Comparison of ENCODE assay signal across 8 cellular contexts in the genomic region with DNA sequence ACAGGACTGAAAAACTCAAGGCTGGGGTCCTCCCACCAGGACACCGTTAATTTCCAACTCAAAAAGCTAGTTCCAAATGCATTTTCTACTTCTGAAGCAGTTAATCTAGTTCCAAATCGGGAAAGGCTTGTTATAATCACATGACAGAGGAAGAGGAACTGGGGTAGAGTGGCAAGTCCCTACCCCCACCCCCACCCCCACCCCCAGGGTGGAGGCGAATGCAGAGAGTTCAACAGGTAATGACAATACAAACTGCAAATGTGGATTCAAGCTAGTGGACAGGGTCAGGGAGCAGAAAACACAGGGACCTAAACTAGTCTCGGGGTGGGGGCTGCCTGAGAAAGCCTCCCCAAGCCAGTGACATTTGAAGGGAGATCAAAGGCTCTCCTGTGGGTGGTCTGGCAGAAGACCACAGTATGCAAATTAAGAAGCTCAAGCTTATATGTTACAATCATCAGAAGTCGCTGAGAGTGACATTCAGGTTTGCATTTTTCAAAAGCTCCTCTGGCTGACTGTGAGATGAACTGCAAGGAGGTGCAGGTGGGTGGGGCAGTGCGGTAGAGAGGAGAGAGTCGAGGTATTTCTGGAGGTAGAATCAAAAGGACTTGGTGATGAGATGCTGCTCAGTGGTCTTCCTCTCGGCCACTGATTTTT. TPM values are rescaled to one million over a fixed set of nuclear protein-coding genes. Genes with fewer than 3 reads are reported as not detected.
DNase-seq lines count a peak whose midpoint lies in the region; ATAC-seq and TF ChIP-seq lines count a peak whose summit lies in the region.

No MANE protein-coding gene starts in this region.

- no peak overlapping the region for H2BK5ac ChIP-seq in H9 (ENCODE audit: insufficient read length, low read length)

- peaks cover 9% of the 10 kb centered on the region for H3K79me1 ChIP-seq in H9 (ENCODE audit: insufficient read depth, low read depth, low read length, poor library complexity, severe bottlenecking)

- H4K20me1 ChIP-seq in H9 (ENCODE audit: control insufficient read depth, insufficient read depth, insufficient read length), result no peaks in the 10 kb centered on the region

- H3K9ac ChIP-seq in H9 (ENCODE audit: extremely low read depth, insufficient read length, low read length), result no peak overlapping the region
- peak overlapping the region; percentile 1 for H3K9ac ChIP-seq in NT2/D1 (ENCODE audit: insufficient read length, low read depth)

- peaks cover 6% of the 10 kb centered on the region for H3K23me2 ChIP-seq in H9 (ENCODE audit: insufficient read length, low read depth, low read length, poor library complexity, severe bottlenecking)

- H3K9me3 Mint-ChIP-seq in H9 (no peaks in the 10 kb centered on the region), brain (no peaks in the 10 kb centered on the region), type B pancreatic cell (no peaks in the 10 kb centered on the region)

- no peak overlapping the region for H3K56ac ChIP-seq in H9 (ENCODE audit: insufficient read length, low read depth, low read length)

- H3K4me1 Mint-ChIP-seq in H9, result peaks cover 70 to 85% of the 10 kb centered on the region in 2 experiments
- H3K4me1 Mint-ChIP-seq in brain, result peaks cover 86% of the 10 kb centered on the region
- peaks cover 50% of the 10 kb centered on the region for H3K4me1 Mint-ChIP-seq in type B pancreatic cell (ENCODE audit: unreplicated experiment)

- H3K79me2 ChIP-seq in H9 (ENCODE audit: insufficient read depth, low read length), result peaks cover 8% of the 10 kb centered on the region; the same call in 1 of the 2 replicates

- H2BK12ac ChIP-seq in H9 (ENCODE audit: insufficient read length, low read depth, low read length), result no peak overlapping the region

- H3T11ph ChIP-seq in H9 (ENCODE audit: low read length), result no peak overlapping the region

- no peak overlapping the region for H2AK5ac ChIP-seq in H9 (ENCODE audit: insufficient read length, low read length)

- no peak overlapping the region for H4K8ac ChIP-seq in H9 (replicated peaks; ENCODE audit: insufficient read length, low read depth, low read length)

- H4K91ac ChIP-seq in H9 (ENCODE audit: insufficient read length, low read depth, low read length), result no peak overlapping the region

- peak overlapping the region; percentile 74 for H3K27ac ChIP-seq in H9 (ENCODE audit: insufficient read length, low read depth, low read length)

- H3K36me3 Mint-ChIP-seq in H9 (ENCODE audit: insufficient read depth in 1 of 3, low read depth in 3 of 3) (no peaks in the 10 kb centered on the region), brain (no peaks in the 10 kb centered on the region), type B pancreatic cell (no peaks in the 10 kb centered on the region)

- H3K27ac Mint-ChIP-seq in H9, result peak overlapping the region; percentile 78 to 88 (median 79)
- peak overlapping the region; percentile 3 to 84 (median 67) for H3K27ac Mint-ChIP-seq in brain
- peak overlapping the region; percentile 15 for H3K27ac Mint-ChIP-seq in type B pancreatic cell

- H3K9me3 ChIP-seq in H9 (ENCODE audit: control insufficient read depth, low read depth, low read length), result no peaks in the 10 kb centered on the region
- H3K9me3 ChIP-seq in NT2/D1 (ENCODE audit: insufficient read depth, low read length), result no peaks in the 10 kb centered on the region

- H3K14ac ChIP-seq in H9 (ENCODE audit: insufficient read depth, low read length), result no peak overlapping the region

- no peak overlapping the region for H2AFZ ChIP-seq in H9 (ENCODE audit: low read length)

- ATAC-seq in GM18520 (IDR thresholded peaks at IDR 0.05; ENCODE audit: unreplicated experiment), result peak; percentile 58

- DNase-seq in H9 (peak; percentile 63), NT2/D1 (ENCODE audit: low read depth, low spot score) (no peak), type B pancreatic cell (ENCODE audit: extremely low spot score, unreplicated experiment) (no peak), SHP77 (lab: John Stamatoyannopoulos, UW) (no peak), cerebellar nuclear complex (lab: John Stamatoyannopoulos, UW) (no peak), NCI-H226 (no peak)

- H3K18ac ChIP-seq in H9 (ENCODE audit: insufficient read length, low read depth, low read length), result no peak overlapping the region

- TF ChIP-seq CTCF in H9 (conservative IDR thresholded peaks at IDR 0.05) (no peak), brain (conservative IDR thresholded peaks at IDR 0.05) (no peak), type B pancreatic cell (conservative IDR thresholded peaks at IDR 0.05) (no peak)

- no peaks in the 10 kb centered on the region for H3K27me3 Mint-ChIP-seq in H9 (ENCODE audit: low read depth)
- H3K27me3 Mint-ChIP-seq in brain, result no peaks in the 10 kb centered on the region
- H3K27me3 Mint-ChIP-seq in type B pancreatic cell, result no peaks in the 10 kb centered on the region

- no peak overlapping the region for H3K4ac ChIP-seq in H9 (ENCODE audit: low read depth, low read length)

- no peak overlapping the region for H2BK15ac ChIP-seq in H9 (ENCODE audit: low read depth, low read length)

- H3K4me3 Mint-ChIP-seq in H9 (peak overlapping the region; percentile 48 to 66), brain (peak overlapping the region in 3 of 5 experiments; percentile 4 to 46 (median 31)), type B pancreatic cell (peak overlapping the region; percentile 55)

- no peaks in the 10 kb centered on the region for H3K27me3 ChIP-seq in H9 (ENCODE audit: insufficient read depth, low read length)
- H3K27me3 ChIP-seq in NT2/D1 (ENCODE audit: insufficient read depth, insufficient read length), result no peaks in the 10 kb centered on the region

- no peak overlapping the region for H3K23ac ChIP-seq in H9 (ENCODE audit: insufficient read length, low read depth, low read length)

- peak overlapping the region; percentile 12 for H3K4me3 ChIP-seq in NT2/D1 (ENCODE audit: insufficient read length, low read depth)

- H2BK20ac ChIP-seq in H9 (ENCODE audit: low read depth, low read length, poor library complexity, severe bottlenecking), result no peak overlapping the region

- H3K36me3 ChIP-seq in NT2/D1 (ENCODE audit: insufficient read depth, insufficient read length, low read length), result no peaks in the 10 kb centered on the region

- WGBS in H9 (ENCODE audit: extremely low coverage, insufficient read length, low lambda C conversion rate), result no CpG with 5 or more reads among the region's 8 CpGs

- H3K4me2 ChIP-seq in H9 (ENCODE audit: insufficient read depth, insufficient read length, low read length), result peak overlapping the region; percentile 73

- no peak overlapping the region for H4K5ac ChIP-seq in H9 (ENCODE audit: insufficient read length, low read depth, low read length)

- H2BK120ac ChIP-seq in H9 (ENCODE audit: low read depth, low read length, poor library complexity, severe bottlenecking), result no peak overlapping the region

- H3K4me1 ChIP-seq in H9 (ENCODE audit: insufficient read depth, low read length) (peaks cover 27% of the 10 kb centered on the region), NT2/D1 (ENCODE audit: insufficient read depth, insufficient read length) (peaks cover 17% of the 10 kb centered on the region)

RNA-seq across cellular contexts. Expression of a gene that starts 56.4 kb away (rescaled TPM):
- total RNA-seq in H9 (2021) (24.2 and 27.2 TPM in 2 replicates), type B pancreatic cell (ENCODE audit: low replicate concordance) (17.0 and 17.8 TPM in 2 replicates)
- 22.0 TPM for polyA plus RNA-seq in brain (ENCODE audit: insufficient read depth, low read depth, low replicate concordance)

RNA-seq across cellular contexts. Expression of a gene that starts 59.8 kb away (rescaled TPM):
- total RNA-seq in H9 (2021) (87.7 and 91.7 TPM in 2 replicates), type B pancreatic cell (ENCODE audit: low replicate concordance) (65.3 and 76.0 TPM in 2 replicates)
- 132 TPM for polyA plus RNA-seq in brain (ENCODE audit: insufficient read depth, low read depth, low replicate concordance)

Comparison
In these comparisons a context has a peak if more than half of its experiments do, and no peak if none do; other contexts are left out.
1. H3K27ac Mint-ChIP-seq: peak in every context shown above with its lines; median percentile 79 in H9; 67 in brain; 15 in type B pancreatic cell.